In the genomic region with DNA sequence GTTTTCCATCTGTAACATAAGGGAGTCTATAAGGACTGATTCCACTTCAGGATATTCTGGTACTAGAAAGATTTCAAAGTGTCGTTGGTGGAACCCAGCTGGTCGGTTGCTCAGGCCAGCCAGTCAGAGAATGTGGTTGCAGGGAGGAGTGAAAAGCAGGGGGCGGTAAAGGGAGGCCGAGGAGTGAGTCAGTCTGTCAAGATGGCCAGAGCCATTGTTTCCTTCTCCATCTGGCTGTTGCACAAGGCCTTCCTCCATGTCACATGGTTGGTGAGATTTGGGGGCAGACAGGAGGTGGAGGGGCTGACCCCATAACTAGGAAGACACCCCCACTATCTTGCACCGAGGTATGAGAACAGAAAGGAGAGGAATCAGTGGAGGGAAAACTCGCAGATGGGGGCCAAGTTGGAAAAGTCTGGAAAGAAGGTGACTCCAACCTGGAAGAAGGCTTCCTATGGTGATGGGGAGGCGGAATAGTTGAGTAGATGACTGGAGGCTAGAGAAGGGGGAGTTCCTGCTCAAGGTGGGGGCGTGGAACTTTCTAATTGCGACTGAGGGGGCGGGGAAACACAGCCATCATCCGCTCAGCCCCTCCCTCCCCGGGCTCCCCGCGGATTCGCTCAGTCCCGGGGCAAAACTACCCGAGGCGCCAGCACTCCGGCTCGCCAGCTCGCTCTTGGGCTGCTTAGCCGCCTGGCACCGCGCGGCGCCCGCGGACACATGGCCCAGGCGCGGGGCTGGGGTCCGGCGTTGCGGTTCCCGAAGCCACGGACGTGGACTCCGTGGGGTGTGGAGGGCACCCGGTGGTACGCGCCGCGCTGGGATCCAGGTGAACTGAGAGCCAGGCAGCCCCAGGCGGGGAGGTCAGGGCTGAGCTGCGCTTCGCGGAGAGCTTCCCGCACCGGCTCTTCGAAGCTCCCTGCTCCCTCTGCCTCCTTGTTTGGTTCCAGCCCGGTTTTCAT, we compare ENCODE assay signal across 1 cellular context.
A peak's percentile ranks its signal among the peaks of the same experiment; 100 is the strongest.
TF ChIP-seq lines count a peak whose summit lies in the region.

No MANE protein-coding gene starts in this region.

TF ChIP-seq in H1, 55 proteins besides CTCF, POLR2A, EP300 and RAD21 (continued from another document):
- TF ChIP-seq, protein P1, sequence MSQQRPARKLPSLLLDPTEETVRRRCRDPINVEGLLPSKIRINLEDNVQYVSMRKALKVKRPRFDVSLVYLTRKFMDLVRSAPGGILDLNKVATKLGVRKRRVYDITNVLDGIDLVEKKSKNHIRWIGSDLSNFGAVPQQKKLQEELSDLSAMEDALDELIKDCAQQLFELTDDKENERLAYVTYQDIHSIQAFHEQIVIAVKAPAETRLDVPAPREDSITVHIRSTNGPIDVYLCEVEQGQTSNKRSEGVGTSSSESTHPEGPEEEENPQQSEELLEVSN (IDR thresholded peaks at IDR 0.05) = peak; percentile 44; the same call in 1 of the 2 replicates
- TF ChIP-seq CHD1 (IDR thresholded peaks at IDR 0.05; ENCODE audit: low read depth, low read length) = no peak
- TF ChIP-seq JUN (IDR thresholded peaks at IDR 0.05; ENCODE audit: low read depth, low read length) = no peak
- TF ChIP-seq MAFK (IDR thresholded peaks at IDR 0.05; ENCODE audit: low read depth, low read length) = no peak
- no peak for TF ChIP-seq YY1 (IDR thresholded peaks at IDR 0.05; ENCODE audit: low read depth, low read length)
- TF ChIP-seq RNF2 (IDR thresholded peaks at IDR 0.05; ENCODE audit: borderline replicate concordance, low read depth, low read length, missing control alignments, poor library complexity, severe bottlenecking) = no peak
- no peak for TF ChIP-seq SUZ12 (IDR thresholded peaks at IDR 0.05; ENCODE audit: low read length)
- peak; percentile 22 for TF ChIP-seq TAF7 (optimal IDR thresholded peaks at IDR 0.05; ENCODE audit: borderline replicate concordance, low read depth, low read length)
- no peak for TF ChIP-seq SIRT6 (IDR thresholded peaks at IDR 0.05; ENCODE audit: low read length)
- no peak for TF ChIP-seq SP1 (IDR thresholded peaks at IDR 0.05; ENCODE audit: low read depth, low read length)
- no peak for TF ChIP-seq CREB1 (IDR thresholded peaks at IDR 0.05)
- peak; percentile 19 for TF ChIP-seq ASH2L (IDR thresholded peaks at IDR 0.05; ENCODE audit: low read length)
- no peak for TF ChIP-seq CBX5 (IDR thresholded peaks at IDR 0.05; ENCODE audit: low read depth, low read length)
- TF ChIP-seq, protein P2, sequence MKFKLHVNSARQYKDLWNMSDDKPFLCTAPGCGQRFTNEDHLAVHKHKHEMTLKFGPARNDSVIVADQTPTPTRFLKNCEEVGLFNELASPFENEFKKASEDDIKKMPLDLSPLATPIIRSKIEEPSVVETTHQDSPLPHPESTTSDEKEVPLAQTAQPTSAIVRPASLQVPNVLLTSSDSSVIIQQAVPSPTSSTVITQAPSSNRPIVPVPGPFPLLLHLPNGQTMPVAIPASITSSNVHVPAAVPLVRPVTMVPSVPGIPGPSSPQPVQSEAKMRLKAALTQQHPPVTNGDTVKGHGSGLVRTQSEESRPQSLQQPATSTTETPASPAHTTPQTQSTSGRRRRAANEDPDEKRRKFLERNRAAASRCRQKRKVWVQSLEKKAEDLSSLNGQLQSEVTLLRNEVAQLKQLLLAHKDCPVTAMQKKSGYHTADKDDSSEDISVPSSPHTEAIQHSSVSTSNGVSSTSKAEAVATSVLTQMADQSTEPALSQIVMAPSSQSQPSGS (IDR thresholded peaks at IDR 0.05; ENCODE audit: low read length) = no peak
- TF ChIP-seq HDAC6 (IDR thresholded peaks at IDR 0.05; ENCODE audit: low read depth, low read length) = no peak
- TF ChIP-seq SAP30 (IDR thresholded peaks at IDR 0.05; ENCODE audit: insufficient read depth, insufficient replicate concordance, low read length) = no peak
- TF ChIP-seq, protein P3, sequence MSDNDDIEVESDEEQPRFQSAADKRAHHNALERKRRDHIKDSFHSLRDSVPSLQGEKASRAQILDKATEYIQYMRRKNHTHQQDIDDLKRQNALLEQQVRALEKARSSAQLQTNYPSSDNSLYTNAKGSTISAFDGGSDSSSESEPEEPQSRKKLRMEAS (IDR thresholded peaks at IDR 0.05) = peak; percentile 57
- no peak for TF ChIP-seq BCL11A (IDR thresholded peaks at IDR 0.05; ENCODE audit: low read depth in 2 of 2, low read length in 2 of 2)
- no peak for TF ChIP-seq TCF12 (IDR thresholded peaks at IDR 0.05; ENCODE audit: low read depth, low read length)
- TF ChIP-seq RFX5 (IDR thresholded peaks at IDR 0.05; ENCODE audit: borderline replicate concordance, low read depth, low read length) = no peak
- TF ChIP-seq HDAC2 (IDR thresholded peaks at IDR 0.05; ENCODE audit: borderline replicate concordance in 1 of 2, low read depth in 2 of 2, low read length in 2 of 2) = no peak
- TF ChIP-seq KDM1A (IDR thresholded peaks at IDR 0.05; ENCODE audit: borderline replicate concordance, low read length) = no peak
- 0 out of 2 replicates have a peak, but pooled peaks have one; percentile 41 for TF ChIP-seq TAF1 (IDR thresholded peaks at IDR 0.05; ENCODE audit: low read depth, low read length)
- TF ChIP-seq, protein P4, sequence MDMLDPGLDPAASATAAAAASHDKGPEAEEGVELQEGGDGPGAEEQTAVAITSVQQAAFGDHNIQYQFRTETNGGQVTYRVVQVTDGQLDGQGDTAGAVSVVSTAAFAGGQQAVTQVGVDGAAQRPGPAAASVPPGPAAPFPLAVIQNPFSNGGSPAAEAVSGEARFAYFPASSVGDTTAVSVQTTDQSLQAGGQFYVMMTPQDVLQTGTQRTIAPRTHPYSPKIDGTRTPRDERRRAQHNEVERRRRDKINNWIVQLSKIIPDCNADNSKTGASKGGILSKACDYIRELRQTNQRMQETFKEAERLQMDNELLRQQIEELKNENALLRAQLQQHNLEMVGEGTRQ (IDR thresholded peaks at IDR 0.05; ENCODE audit: low read length) = no peak
- TF ChIP-seq BACH1 (IDR thresholded peaks at IDR 0.05; ENCODE audit: low read length) = no peak
- TF ChIP-seq CEBPB (IDR thresholded peaks at IDR 0.05; ENCODE audit: low read depth, low read length) = peak; percentile 28; the same call in 1 of the 2 replicates
- no peak for TF ChIP-seq POU5F1 (IDR thresholded peaks at IDR 0.05; ENCODE audit: low read depth, low read length)
- no peak for TF ChIP-seq ZNF274 (IDR thresholded peaks at IDR 0.05; ENCODE audit: borderline replicate concordance, extremely low read depth, low read length)
- TF ChIP-seq KDM5A (IDR thresholded peaks at IDR 0.05; ENCODE audit: low read length) = no peak
- no peak for TF ChIP-seq PHF8 (conservative IDR thresholded peaks at IDR 0.05; ENCODE audit: low read depth, low read length)
